In the genomic region with DNA sequence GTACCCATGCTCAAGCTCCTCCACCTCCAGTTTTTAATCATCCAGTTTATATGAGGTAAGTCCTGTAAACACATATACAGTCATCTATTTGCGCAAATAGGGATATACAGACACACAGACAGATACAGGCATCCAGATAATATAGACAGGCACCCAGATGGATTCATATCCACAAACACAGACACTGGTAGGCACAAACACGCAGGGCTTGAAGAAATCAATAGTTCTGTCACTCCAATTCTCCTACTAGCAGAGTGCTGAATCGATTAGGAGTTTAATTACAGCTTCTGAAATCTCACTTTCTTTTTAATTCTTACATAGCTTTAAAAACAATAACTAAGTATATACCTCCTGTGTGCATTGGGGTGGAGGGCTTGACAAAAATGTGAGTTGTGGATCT, we compare ENCODE assay signal across 30 cellular contexts. TPM values are rescaled to one million over a fixed set of nuclear protein-coding genes. Genes with fewer than 3 reads are reported as not detected.
"Had no signal": no experiment of that assay in that cellular context is flagged by ENCODE, and none has a peak within 500 bp of the region (broad histone marks: within the 10 kb centered on the region; RNA-seq: fewer than 3 reads in every experiment).

No MANE protein-coding gene starts in this region.

- H3K79me2 ChIP-seq: parathyroid adenoma had no signal

- H3K4me3 ChIP-seq: psoas muscle, skin epidermis, smooth muscle cell, spleen, suprapubic skin, testis, tibial artery, transverse colon, upper lobe of right lung, uterus had no signal

- H3K27me3 ChIP-seq: neutrophil, suprapubic skin, testis, tibial artery, transverse colon, upper lobe of right lung, uterus had no signal

- H3K9me3 ChIP-seq: neutrophil, psoas muscle, spleen, suprapubic skin, testis, tibial artery, transverse colon, upper lobe of right lung, uterus had no signal

- H3K4me1 ChIP-seq: psoas muscle, suprapubic skin, testis, tibial artery, transverse colon, upper lobe of right lung, uterus had no signal

- H3K9ac ChIP-seq: parathyroid adenoma had no signal

- ATAC-seq: naive thymus-derived CD8-positive, alpha-beta T cell; natural killer cell treated with Interleukin-12 subunit alpha and Interleukin-12 subunit beta and Interleukin-15 and Interleukin-18, amount 100 ng/mL, for 72 hours; psoas muscle; right cardiac atrium; sciatic nerve; stimulated activated effector memory CD8-positive, alpha-beta T cell treated with anti-CD3 and anti-CD28 coated beads, Interleukin-12 subunit alpha, Interleukin-12 subunit beta, amount 100 ng/mL, for 72 hours; stimulated activated naive B cell treated with anti-CD40 and anti-IgM and Interleukin-4, amounts not matched to agents 10 μg/mL and 1 μg/mL and 100 μg/mL, for 72 hours; stimulated activated naive CD8-positive, alpha-beta T cell treated with anti-CD3 and anti-CD28 coated beads, Interleukin-15, amount 100 ng/mL, for 72 hours; stimulated activated naive CD8-positive, alpha-beta T cell treated with anti-CD3 and anti-CD28 coated beads, Interleukin-15, Interleukin-2, amounts not matched to agents 100 U/mL and 50 U/mL, for 24 hours; upper lobe of right lung had no signal

- H3K4me2 ChIP-seq: smooth muscle cell had no signal

- H3K27ac ChIP-seq: neutrophil, parathyroid adenoma, psoas muscle, skin epidermis, spleen, suprapubic skin, testis, tibial artery, transverse colon, upper lobe of right lung, uterus had no signal

- DNase-seq: naive B cell; naive thymus-derived CD8-positive, alpha-beta T cell; nephron progenitor cell; nucleus accumbens; posterior cingulate gyrus; psoas muscle; right cardiac atrium; spleen; stimulated activated CD4-positive, alpha-beta T cell treated with anti-CD3 and anti-CD28 coated beads, Interleukin-12 subunit alpha, Interleukin-12 subunit beta, amount 100 ng/mL, for 4 hours; stimulated activated CD4-positive, alpha-beta T cell treated with anti-CD3 and anti-CD28 coated beads, Interleukin-1b, Interleukin-23, amount 100 ng/mL, for 48 hours; stimulated activated CD4-positive, alpha-beta T cell treated with anti-CD3 and anti-CD28 coated beads, Interleukin-4, amount 100 ng/mL, for 1 hour; stimulated activated naive B cell treated with anti-CD40 and anti-IgM and Interleukin-4, amounts not matched to agents 10 μg/mL and 1 μg/mL and 100 μg/mL, for 72 hours; stimulated activated naive CD8-positive, alpha-beta T cell treated with anti-CD3 and anti-CD28 coated beads, Interleukin-15, amount 100 ng/mL, for 72 hours; stimulated activated naive CD8-positive, alpha-beta T cell treated with anti-CD3 and anti-CD28 coated beads, Interleukin-15, Interleukin-2, amounts not matched to agents 100 U/mL and 50 U/mL, for 24 hours; substantia nigra; testis; tibial artery; transverse colon; upper lobe of right lung; uterus had no signal

- H2AFZ ChIP-seq: parathyroid adenoma had no signal

- H3K36me3 ChIP-seq: neutrophil, spleen, suprapubic skin, tibial artery, transverse colon, upper lobe of right lung, uterus had no signal

RNA-seq across cellular contexts. Expression of gene INSC, which starts 56.0 kb away (rescaled TPM):
- total RNA-seq: osteocyte, progenitor cell of endocrine pancreas, psoas muscle, smooth muscle cell had no signal
- polyA plus RNA-seq: naive thymus-derived CD8-positive, alpha-beta T cell; smooth muscle cell had no signal
